8 cellular contexts compared by ENCODE assay signal in genomic region chr14:64232095-64232830, GRCh38.
DNase-seq lines count a peak whose midpoint lies in the region; ATAC-seq, FAIRE-seq and TF ChIP-seq lines count a peak whose summit lies in the region.

No MANE protein-coding gene starts in this region.

- no peaks in the 10 kb centered on the region for H3K9me2 ChIP-seq in GM23248 (ENCODE audit: insufficient read depth)

- H3F3A ChIP-seq in GM23248 (ENCODE audit: insufficient read depth), result peaks cover 5% of the 10 kb centered on the region

- intact Hi-C loops in kidney (cut with DNase I), result no loop called here

- H3K9ac ChIP-seq in GM23248 (no peak overlapping the region), kidney (ENCODE audit: low read length in 2 of 2) (no peak overlapping the region)

- no peak overlapping the region for H3K4me3 Mint-ChIP-seq in CD8-positive, alpha-beta memory T cell
- no peak overlapping the region for H3K4me3 Mint-ChIP-seq in T-helper 17 cell

- WGBS in GM23248 (ENCODE audit: low coverage in 1 of 2, low lambda C conversion rate in 2 of 2, missing lambda C conversion rate in 2 of 2), 2 experiments, result 64 to 68% methylated on average over 9 of the region's 9 CpGs

- H3K4me2 ChIP-seq in GM23248 (ENCODE audit: unreplicated experiment), result no peak overlapping the region

- CTCF ChIA-PET in CD8-positive, alpha-beta memory T cell (lab: Charles Lee), result no interaction called here

- H3K9me3 Mint-ChIP-seq in CD8-positive, alpha-beta memory T cell, result no peaks in the 10 kb centered on the region

- in situ Hi-C loops in GM23248 (cut with MboI), result no loop called here

- H3K27me3 Mint-ChIP-seq in CD8-positive, alpha-beta memory T cell, result no peaks in the 10 kb centered on the region
- H3K27me3 Mint-ChIP-seq in T-helper 17 cell, result no peaks in the 10 kb centered on the region

- no peak for ATAC-seq in T-helper 17 cell

- H3K4me1 ChIP-seq in CD8-positive, alpha-beta memory T cell (ENCODE audit: insufficient read depth, low read length), result no peaks in the 10 kb centered on the region
- H3K4me1 ChIP-seq in GM23248 (ENCODE audit: insufficient read depth) (0 out of 2 replicates have a peak, but pooled peaks cover 14% of the 10 kb centered on the region), kidney (ENCODE audit: control insufficient read depth in 1 of 2, insufficient read depth in 1 of 2, low read depth in 1 of 2, low read length in 2 of 2) (peaks cover 0 to 7% of the 10 kb centered on the region in 2 donors)

- H3K79me2 ChIP-seq in GM23248 (ENCODE audit: insufficient read depth), result no peaks in the 10 kb centered on the region

- H3K27ac ChIP-seq in CD8-positive, alpha-beta memory T cell (ENCODE audit: low read depth, low read length), result no peak overlapping the region
- no peak overlapping the region for H3K27ac ChIP-seq in GM23248
- no peak overlapping the region for H3K27ac ChIP-seq in WERI-Rb-1
- H3K27ac ChIP-seq in kidney (ENCODE audit: low read depth in 2 of 2, low read length in 2 of 2), result peak overlapping the region in 1 of 2 donors; percentile 1

- peaks cover under 1 to 10% (median 4%) of the 10 kb centered on the region in 3 donors for H3K4me1 Mint-ChIP-seq in CD8-positive, alpha-beta memory T cell
- peaks cover 21% of the 10 kb centered on the region for H3K4me1 Mint-ChIP-seq in T-helper 17 cell

- peaks cover 6 to 46% (median 18%) of the 10 kb centered on the region in 3 donors for H3K36me3 Mint-ChIP-seq in CD8-positive, alpha-beta memory T cell
- peaks cover 3% of the 10 kb centered on the region for H3K36me3 Mint-ChIP-seq in T-helper 17 cell (ENCODE audit: low read depth)

- H4K20me1 ChIP-seq in GM23248 (ENCODE audit: insufficient read depth), result no peaks in the 10 kb centered on the region

- H3K4me3 ChIP-seq in CD8-positive, alpha-beta memory T cell (ENCODE audit: low read length), result no peak overlapping the region
- H3K4me3 ChIP-seq in GM23248, result no peak overlapping the region
- H3K4me3 ChIP-seq in WERI-Rb-1 (ENCODE audit: low read depth, low read length), result no peak overlapping the region
- no peak overlapping the region for H3K4me3 ChIP-seq in kidney (ENCODE audit: low read length in 2 of 2)

- no peak overlapping the region for H2AFZ ChIP-seq in GM23248

- H3K27me3 ChIP-seq in CD8-positive, alpha-beta memory T cell (ENCODE audit: insufficient read depth, low read length, poor library complexity, severe bottlenecking), result no peaks in the 10 kb centered on the region
- H3K27me3 ChIP-seq in GM23248 (replicated peaks; ENCODE audit: insufficient read depth), result 0 out of 2 replicates have a peak, but pooled peaks cover 8% of the 10 kb centered on the region
- no peaks in the 10 kb centered on the region for H3K27me3 ChIP-seq in WERI-Rb-1 (ENCODE audit: insufficient read depth, low read depth, severe bottlenecking)

- FAIRE-seq in kidney (lab: Jason Lieb, UNC), result no peak

- peaks cover 19% of the 10 kb centered on the region for H3K36me3 ChIP-seq in CD8-positive, alpha-beta memory T cell (ENCODE audit: insufficient read depth, low read length)
- no peaks in the 10 kb centered on the region for H3K36me3 ChIP-seq in GM23248 (ENCODE audit: low read depth)
- H3K36me3 ChIP-seq in WERI-Rb-1, result peaks cover 23% of the 10 kb centered on the region
- H3K36me3 ChIP-seq in kidney (ENCODE audit: control insufficient read depth in 1 of 2, insufficient read depth in 2 of 2, low read length in 2 of 2), result peaks cover 12 to 15% of the 10 kb centered on the region in 2 donors

- POLR2A ChIA-PET in CD8-positive, alpha-beta memory T cell (lab: Charles Lee), result no interaction called here

- H3K27ac Mint-ChIP-seq in CD8-positive, alpha-beta memory T cell, result peak overlapping the region in 6 of 8 donors; percentile 40 to 91 (median 68)
- H3K27ac Mint-ChIP-seq in T-helper 17 cell, result peak overlapping the region; percentile 47

- no peak for DNase-seq in CD8-positive, alpha-beta memory T cell
- peak; percentile 75 for DNase-seq in GM23248
- no peak for DNase-seq in T-helper 17 cell
- peak; percentile 86 for DNase-seq in hepatic stellate cell (ENCODE audit: low spot score)
- DNase-seq in NCI-H1417 (lab: John Stamatoyannopoulos, UW), result no peak
- DNase-seq in WERI-Rb-1, result no peak
- DNase-seq in D341Med (ENCODE audit: low spot score), result no peak
- DNase-seq in kidney, result no peak

- TF ChIP-seq CTCF in WERI-Rb-1 (IDR thresholded peaks at IDR 0.05; ENCODE audit: low read depth, low read length), result no peak
- no peak for TF ChIP-seq CTCF in kidney (IDR thresholded peaks at IDR 0.05; ENCODE audit: borderline replicate concordance, extremely low read depth, insufficient read depth)

- H3K9me3 ChIP-seq in CD8-positive, alpha-beta memory T cell (ENCODE audit: low read length), result no peaks in the 10 kb centered on the region
- H3K9me3 ChIP-seq in GM23248 (ENCODE audit: low read depth) (no peaks in the 10 kb centered on the region), T-helper 17 cell (ENCODE audit: control insufficient read depth, low read length, poor library complexity, severe bottlenecking) (no peaks in the 10 kb centered on the region), WERI-Rb-1 (ENCODE audit: severe bottlenecking) (no peaks in the 10 kb centered on the region), kidney (ENCODE audit: control insufficient read depth in 1 of 2, low read length in 2 of 2) (no peaks in the 10 kb centered on the region)

Comparison
In these comparisons a context has a peak if more than half of its experiments do, and no peak if none do; other contexts are left out.
1. DNase-seq: peak in GM23248 (single experiment) and hepatic stellate cell (single experiment); none in CD8-positive, alpha-beta memory T cell (0 of 5), T-helper 17 cell (0 of 3), NCI-H1417 (0 of 3), WERI-Rb-1 (single experiment), D341Med (single experiment) and kidney (single experiment).